Comparison of ENCODE assay signal across 8 cellular contexts in genomic region chr1:196660912-196661311, GRCh38. TPM values are rescaled to one million over a fixed set of nuclear protein-coding genes. Genes with fewer than 3 reads are reported as not detected.
DNase-seq lines count a peak whose midpoint lies in the region; ATAC-seq and TF ChIP-seq lines count a peak whose summit lies in the region.

No MANE protein-coding gene starts in this region.

- no peak overlapping the region for H3K27ac Mint-ChIP-seq in CD4-positive, alpha-beta T cell

- TF ChIP-seq POLR2A in uterus (IDR thresholded peaks at IDR 0.05), result no peak

- intact Hi-C loops in CD4-positive, alpha-beta T cell (cut with DNase I, micrococcal nuclease), result loop anchor here (1.0 to 2.0 kb wide), 2 partner anchors 512 to 513 kb away; no protein-coding TSS in a partner anchor
- intact Hi-C loops in left lung (cut with DNase I), result no loop called here
- intact Hi-C loops in uterus (cut with DNase I; ENCODE audit: low total_unique reads), result no loop called here

- no peaks in the 10 kb centered on the region for H3K27me3 Mint-ChIP-seq in CD4-positive, alpha-beta T cell

- H3K4me3 ChIP-seq in left lung (no peak overlapping the region), uterus (peak overlapping the region in 1 of 2 donors; percentile 32)

- H3K27me3 ChIP-seq in CD4-positive, alpha-beta T cell (ENCODE audit: control insufficient read depth, insufficient read depth, low read length), result no peaks in the 10 kb centered on the region
- no peaks in the 10 kb centered on the region for H3K27me3 ChIP-seq in left lung
- H3K27me3 ChIP-seq in uterus, result no peaks in the 10 kb centered on the region

- H3K9me3 Mint-ChIP-seq in CD4-positive, alpha-beta T cell, result no peaks in the 10 kb centered on the region

- H3K4me3 Mint-ChIP-seq in CD4-positive, alpha-beta T cell, result no peak overlapping the region

- H3K4me1 Mint-ChIP-seq in CD4-positive, alpha-beta T cell (ENCODE audit: low read depth), result no peaks in the 10 kb centered on the region

- H3K4me1 ChIP-seq in left lung (peaks cover 0 to 4% of the 10 kb centered on the region in 2 donors), uterus (no peaks in the 10 kb centered on the region)

- H3K27ac ChIP-seq in CD4-positive, alpha-beta T cell (ENCODE audit: low read depth, low read length), result no peak overlapping the region
- H3K27ac ChIP-seq in left lung, result no peak overlapping the region
- H3K27ac ChIP-seq in uterus, result no peak overlapping the region

- no peaks in the 10 kb centered on the region for H3K9me3 ChIP-seq in CD4-positive, alpha-beta T cell (ENCODE audit: control insufficient read depth, low read length)
- no peaks in the 10 kb centered on the region for H3K9me3 ChIP-seq in left lung
- no peaks in the 10 kb centered on the region for H3K9me3 ChIP-seq in uterus

- CTCF ChIA-PET in CD4-positive, alpha-beta T cell (lab: Charles Lee), result interaction anchor here (0.6 kb wide), 1 partner anchor 513 kb away, joined by 3 read pairs; no protein-coding TSS in a partner anchor

- H3K36me3 ChIP-seq in left lung (no peaks in the 10 kb centered on the region), uterus (no peaks in the 10 kb centered on the region)

- DNase-seq in CD4-positive, alpha-beta T cell, result no peak
- DNase-seq in NCI-H510A (lab: John Stamatoyannopoulos, UW), result peak; percentile 2
- peak; percentile 21 for DNase-seq in cerebellar cortex (ENCODE audit: low spot score)
- DNase-seq in left lung, result no peak
- no peak for DNase-seq in uterus
- no peak for DNase-seq in activated effector memory CD4-positive, alpha-beta T cell treated with Interleukin-2 at 50 U/mL for 16 hours

- no peaks in the 10 kb centered on the region for H3K36me3 Mint-ChIP-seq in CD4-positive, alpha-beta T cell (ENCODE audit: low read depth)

- ATAC-seq in CD4-positive, alpha-beta T cell (ENCODE audit: poor library complexity), result peak; percentile 46
- peak; percentile 86 for ATAC-seq in GM19351 (IDR thresholded peaks at IDR 0.05; ENCODE audit: unreplicated experiment)
- peak; percentile 79 for ATAC-seq in HG03175 (IDR thresholded peaks at IDR 0.05; ENCODE audit: unreplicated experiment)
- peak; percentile 95 for ATAC-seq in left lung

- POLR2A ChIA-PET in CD4-positive, alpha-beta T cell (lab: Charles Lee), result no interaction called here

- TF ChIP-seq CTCF in CD4-positive, alpha-beta T cell (IDR thresholded peaks at IDR 0.05), result peak; percentile 65
- TF ChIP-seq CTCF in left lung (IDR thresholded peaks at IDR 0.05) (peak in 1 of 2 donors; percentile 46), uterus (IDR thresholded peaks at IDR 0.05) (peak; percentile 46 to 69 (median 64))

RNA-seq across cellular contexts. Expression of gene CFH, which starts 9.1 kb away (rescaled TPM):
- 1 to 10 TPM; 3.6 to 4.6 TPM for total RNA-seq in CD4-positive, alpha-beta T cell
- total RNA-seq in left lung (100 to 1,000 TPM; 101 to 161 TPM), uterus (10 to 100 TPM in 3 of 4 donors, 1 to 10 TPM in 1; 7.2 to 83.8 (median 24.4) TPM)

RNA-seq across cellular contexts. Expression of gene KCNT2, which starts 52.7 kb away (rescaled TPM):
- not detected for total RNA-seq in CD4-positive, alpha-beta T cell
- 1 to 10 TPM; 2.7 to 5.1 TPM for total RNA-seq in left lung
- total RNA-seq in uterus, result 10 to 100 TPM in 1 of 4 donors, 1 to 10 TPM in 3; 2.3 to 20.5 (median 3.8) TPM

Comparison
In these comparisons a context has a peak if more than half of its experiments do, and no peak if none do; other contexts are left out.
1. DNase-seq: peak in NCI-H510A (single experiment) and cerebellar cortex (single experiment); none in CD4-positive, alpha-beta T cell (0 of 10), left lung (0 of 2), uterus (0 of 2) and activated effector memory CD4-positive, alpha-beta T cell treated with Interleukin-2 at 50 U/mL for 16 hours (single experiment).
2. intact Hi-C loops: an anchor here in CD4-positive, alpha-beta T cell (1.0 to 2.0 kb wide); none called in left lung and uterus.
3. Peak in every context shown above with its lines, with median percentiles within 50 percentile points of each other: ATAC-seq.